Comparison of ENCODE assay signal across 20 cellular contexts in the genomic region with DNA sequence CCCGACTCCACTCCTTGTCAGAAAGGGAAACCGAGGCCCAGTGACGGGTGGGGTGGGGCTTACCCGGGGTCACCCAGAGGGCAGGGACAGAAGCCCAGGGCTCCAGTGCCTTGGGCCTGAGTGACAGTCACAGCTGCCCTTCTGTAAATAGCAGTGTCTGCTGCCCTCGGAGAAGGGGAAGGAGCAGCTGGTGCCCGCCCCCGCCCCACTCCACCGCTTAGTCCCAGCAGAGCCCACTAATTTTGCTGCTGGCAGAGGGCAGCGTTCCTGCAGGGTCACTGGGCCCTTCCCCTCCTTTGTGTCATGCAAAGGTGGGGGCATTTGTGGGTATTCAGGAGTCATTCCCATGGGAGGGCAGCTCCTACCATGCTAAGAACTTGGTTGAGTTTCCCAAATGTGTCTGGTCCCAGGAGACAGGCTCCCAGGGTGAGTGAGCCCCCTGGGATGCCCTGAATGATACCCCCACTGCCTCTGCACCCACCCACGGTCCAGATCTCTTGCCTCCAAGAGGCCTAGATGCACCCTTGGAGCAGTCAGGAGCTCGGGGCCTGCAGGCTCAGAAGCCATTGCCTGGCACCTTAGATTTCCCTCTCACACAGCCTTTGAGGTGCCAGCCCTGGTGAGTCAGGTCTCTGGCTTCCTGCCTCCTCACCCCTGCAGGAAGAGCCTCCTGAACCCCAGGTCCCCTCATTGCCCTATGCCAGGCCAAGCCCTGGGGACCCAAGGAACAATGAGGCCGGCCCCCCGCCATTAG. TPM values are rescaled to one million over a fixed set of nuclear protein-coding genes. Genes with fewer than 3 reads are reported as not detected.
DNase-seq lines count a peak whose midpoint lies in the region; ATAC-seq, FAIRE-seq and TF ChIP-seq lines count a peak whose summit lies in the region.
"Had no signal": no experiment of that assay in that cellular context is flagged by ENCODE, and none has a peak within 500 bp of the region (broad histone marks: within the 10 kb centered on the region; RNA-seq: fewer than 3 reads in every experiment).

No MANE protein-coding gene starts in this region.

- peak overlapping the region; percentile 62 to 75 (median 74) for H3K27ac Mint-ChIP-seq in nephron
- H3K27ac Mint-ChIP-seq: T-helper 1 cell treated with Interleukin-12 subunit alpha and Interleukin-12 subunit beta and Interleukin-4 antibody, amounts not matched to agents 30 μg/mL and 1 μg/mL, for 36 hours had no signal

- peak overlapping the region; percentile 65 for H3K9ac ChIP-seq in Karpas-422 (ENCODE audit: low read length)

- H3K36me3 ChIP-seq in Karpas-422 (ENCODE audit: insufficient read depth, low read length) (peaks cover 27% of the 10 kb centered on the region), RWPE2 (ENCODE audit: low read depth) (no peaks in the 10 kb centered on the region)
- H3K36me3 ChIP-seq: vagina had no signal

- no peak overlapping the region for H2AFZ ChIP-seq in Karpas-422 (ENCODE audit: low read length)

- H3K27me3 ChIP-seq in Karpas-422 (ENCODE audit: low read length) (no peaks in the 10 kb centered on the region), RWPE2 (ENCODE audit: insufficient read depth, poor library complexity, severe bottlenecking) (no peaks in the 10 kb centered on the region)
- H3K27me3 ChIP-seq: vagina had no signal

- peak overlapping the region; percentile 94 for H3K27ac ChIP-seq in Karpas-422 (ENCODE audit: low read length)
- no peak overlapping the region for H3K27ac ChIP-seq in RWPE2 (ENCODE audit: poor library complexity, severe bottlenecking)
- H3K27ac ChIP-seq: vagina had no signal

- no peak for FAIRE-seq in D721Med (lab: Jason Lieb, UNC)
- FAIRE-seq: HepG2 had no signal

- H3K4me3 ChIP-seq in Karpas-422 (ENCODE audit: low read length) = peak overlapping the region; percentile 47; the same call in 1 of the 2 replicates
- no peak overlapping the region for H3K4me3 ChIP-seq in RWPE2 (ENCODE audit: severe bottlenecking)
- H3K4me3 ChIP-seq: heart left ventricle, vagina had no signal

- peaks cover 4% of the 10 kb centered on the region for H3K36me3 Mint-ChIP-seq in nephron (ENCODE audit: low read depth)

- no peak for DNase-seq in D721Med (ENCODE audit: insufficient read length, low spot score)
- peak; percentile 84 for DNase-seq in Karpas-422
- DNase-seq in RWPE2 (ENCODE audit: low spot score) = no peak
- no peak for DNase-seq in inferior parietal cortex (ENCODE audit: extremely low spot score)
- no peak for DNase-seq in NCI-H226
- DNase-seq in left cardiac atrium = no peak
- DNase-seq: activated CD4-positive, alpha-beta T cell treated with anti-CD3 and anti-CD28 coated beads for 48 hours; activated T-cell treated with anti-CD3 and anti-CD28 coated beads, Interleukin-2, amount 50 U/mL, for 48 hours; erythroblast; NCI-H1930; stimulated activated CD4-positive, alpha-beta T cell treated with anti-CD3 and anti-CD28 coated beads, Interleukin-4, amount 100 ng/mL, for 4 hours; stimulated activated naive CD4-positive, alpha-beta T cell had no signal

- TF ChIP-seq CTCF in D721Med (IDR thresholded peaks at IDR 0.05; ENCODE audit: insufficient read depth, missing control alignments) = peak; percentile 1
- TF ChIP-seq CTCF in RWPE2 (IDR thresholded peaks at IDR 0.05; ENCODE audit: poor library complexity, severe bottlenecking) = no peak
- TF ChIP-seq CTCF in nephron (IDR thresholded peaks at IDR 0.05; ENCODE audit: unreplicated experiment in 3 of 3) = no peak

- ATAC-seq in RWPE2 (ENCODE audit: low read depth) = peak; percentile 41; the same call in 1 of the 3 replicates
- no peak for ATAC-seq in left cardiac atrium
- no peak for ATAC-seq in GM18517 (IDR thresholded peaks at IDR 0.05; ENCODE audit: unreplicated experiment)

- H3K27me3 Mint-ChIP-seq in nephron (ENCODE audit: low read depth) = no peaks in the 10 kb centered on the region

- H3K4me1 ChIP-seq in Karpas-422 (ENCODE audit: low read length) = peaks cover 87% of the 10 kb centered on the region
- H3K4me1 ChIP-seq in RWPE2 (ENCODE audit: insufficient read depth, poor library complexity, severe bottlenecking) = no peaks in the 10 kb centered on the region

- no peaks in the 10 kb centered on the region for H4K20me1 ChIP-seq in Karpas-422 (ENCODE audit: insufficient read depth, low read depth, low read length)

- no peaks in the 10 kb centered on the region for H3K9me2 ChIP-seq in Karpas-422 (replicated peaks; ENCODE audit: insufficient read depth, low read length)

- H3K9me3 Mint-ChIP-seq in nephron = no peaks in the 10 kb centered on the region
- H3K9me3 Mint-ChIP-seq: T-helper 1 cell treated with Interleukin-12 subunit alpha and Interleukin-12 subunit beta and Interleukin-4 antibody, amounts not matched to agents 30 μg/mL and 1 μg/mL, for 36 hours had no signal

- H3K4me2 ChIP-seq in Karpas-422 (ENCODE audit: low read depth, low read length, poor library complexity, severe bottlenecking) = peak overlapping the region; percentile 63

- intact Hi-C loops in left cardiac atrium (cut with DNase I) = no loop called here

- H3K9me3 ChIP-seq in Karpas-422 (ENCODE audit: low read length) (no peaks in the 10 kb centered on the region), RWPE2 (ENCODE audit: severe bottlenecking) (no peaks in the 10 kb centered on the region)
- H3K9me3 ChIP-seq: heart left ventricle, vagina had no signal

- peaks cover 22% of the 10 kb centered on the region; the same call in 1 of the 2 replicates for H3K79me2 ChIP-seq in Karpas-422 (ENCODE audit: low read length)

- peaks cover 22% of the 10 kb centered on the region for H3K4me1 Mint-ChIP-seq in nephron

- no peak overlapping the region for H3K4me3 Mint-ChIP-seq in nephron
- H3K4me3 Mint-ChIP-seq: T-helper 1 cell treated with Interleukin-12 subunit alpha and Interleukin-12 subunit beta and Interleukin-4 antibody, amounts not matched to agents 30 μg/mL and 1 μg/mL, for 36 hours had no signal

RNA-seq across cellular contexts. Expression of a gene that starts 17.2 kb away (rescaled TPM):
- total RNA-seq in Karpas-422 (2014; rRNA removed; shearing (Covaris generic); ENCODE audit: low replicate concordance) = 22.4 and 39.2 TPM in 2 replicates
- total RNA-seq in left cardiac atrium = 1 to 10 TPM; 2.4 to 3.0 TPM

RNA-seq across cellular contexts. Expression of a gene that starts 52.4 kb away (rescaled TPM):
- total RNA-seq in Karpas-422 (2014; rRNA removed; shearing (Covaris generic); ENCODE audit: low replicate concordance) = not detected in 2 replicates
- not detected for total RNA-seq in left cardiac atrium
- total RNA-seq: heart left ventricle, kidney epithelial cell, renal cortical epithelial cell, vagina had no signal
